16 cellular contexts compared by ENCODE assay signal in genomic region chr1:166948856-166949350, GRCh38. TPM values are rescaled to one million over a fixed set of nuclear protein-coding genes. Genes with fewer than 3 reads are reported as not detected.
DNase-seq lines count a peak whose midpoint lies in the region; ATAC-seq and TF ChIP-seq lines count a peak whose summit lies in the region.
"Had no signal": no experiment of that assay in that cellular context is flagged by ENCODE, and none has a peak within 500 bp of the region (broad histone marks: within the 10 kb centered on the region; RNA-seq: fewer than 3 reads in every experiment).

No MANE protein-coding gene starts in this region.

- H3K27ac Mint-ChIP-seq in brain (peak overlapping the region in 3 of 5 experiments; percentile 79 to 92 (median 88)), neural crest cell (ENCODE audit: unreplicated experiment) (no peak overlapping the region)
- H3K27ac Mint-ChIP-seq: CD4-positive, CD25-positive, alpha-beta regulatory T cell; HFFc6 had no signal

- H3K36me3 Mint-ChIP-seq in brain (peaks cover 6% of the 10 kb centered on the region), neural crest cell (ENCODE audit: low read depth) (peaks cover 6% of the 10 kb centered on the region)
- H3K36me3 Mint-ChIP-seq: CD4-positive, CD25-positive, alpha-beta regulatory T cell had no signal

- no peaks in the 10 kb centered on the region for H3K9me3 Mint-ChIP-seq in brain
- no peaks in the 10 kb centered on the region for H3K9me3 Mint-ChIP-seq in neural crest cell
- H3K9me3 Mint-ChIP-seq: HFFc6 had no signal

- no peak for TF ChIP-seq CTCF in brain (conservative IDR thresholded peaks at IDR 0.05)
- no peak for TF ChIP-seq CTCF in neural crest cell (conservative IDR thresholded peaks at IDR 0.05)

- no peak for DNase-seq in left lobe of liver (ENCODE audit: low spot score)
- DNase-seq in neural crest cell (ENCODE audit: low read depth, low spot score): no peak
- no peak for DNase-seq in substantia nigra (lab: John Stamatoyannopoulos, UW)
- DNase-seq in kidney tubule cell (ENCODE audit: low spot score): no peak
- DNase-seq in GM19240 (ENCODE audit: insufficient read length, low spot score): no peak
- DNase-seq: 8988T; AML-193; CD4-positive, CD25-positive, alpha-beta regulatory T cell; DMS53; GF-D8; HCEC 1CT; HFFc6 had no signal

- peak overlapping the region; percentile 7 for H3K27ac ChIP-seq in substantia nigra (ENCODE audit: low read depth, low read length, poor library complexity, severe bottlenecking)
- H3K27ac ChIP-seq: BLaER1 had no signal

- H3K27me3 Mint-ChIP-seq in brain (peaks cover 26% of the 10 kb centered on the region), neural crest cell (ENCODE audit: low read depth) (no peaks in the 10 kb centered on the region)

- H3K4me3 Mint-ChIP-seq in brain: peak overlapping the region in 1 of 5 experiments; percentile 28
- H3K4me3 Mint-ChIP-seq in neural crest cell: peak overlapping the region; percentile 84
- H3K4me3 Mint-ChIP-seq: CD4-positive, CD25-positive, alpha-beta regulatory T cell; HFFc6 had no signal

- H3K4me1 Mint-ChIP-seq in brain (peaks cover 87% of the 10 kb centered on the region), neural crest cell (peaks cover 94% of the 10 kb centered on the region)

- peak; percentile 80 for ATAC-seq in left lobe of liver
- ATAC-seq in HG03139 (IDR thresholded peaks at IDR 0.05; ENCODE audit: unreplicated experiment): no peak

RNA-seq across cellular contexts. Expression of gene ILDR2, which starts 26.4 kb away (rescaled TPM):
- 12.1 TPM for polyA plus RNA-seq in brain (ENCODE audit: insufficient read depth, low read depth, low replicate concordance)
- total RNA-seq in left lobe of liver (3.3 TPM), neural crest cell (27.4 and 30.3 TPM in 2 replicates)
- total RNA-seq: HFFc6 had no signal

RNA-seq across cellular contexts. Expression of gene MAEL, which starts 40.2 kb away (rescaled TPM):
- 0.56 TPM for polyA plus RNA-seq in brain (ENCODE audit: insufficient read depth, low read depth, low replicate concordance)
- total RNA-seq in left lobe of liver (0.86 TPM), neural crest cell (0.20 and 0.21 TPM in 2 replicates)
- total RNA-seq: CD4-positive, CD25-positive, alpha-beta regulatory T cell; H4; HFFc6 had no signal
